Comparison of ENCODE assay signal across 8 cellular contexts in genomic region chrX:53317365-53318069, GRCh38. TPM values are rescaled to one million over a fixed set of nuclear protein-coding genes. Genes with fewer than 3 reads are reported as not detected.
DNase-seq lines count a peak whose midpoint lies in the region; ATAC-seq and TF ChIP-seq lines count a peak whose summit lies in the region.

No MANE protein-coding gene starts in this region.

- no peaks in the 10 kb centered on the region for H3K9me3 Mint-ChIP-seq in activated naive CD8-positive, alpha-beta T cell treated with anti-CD3 and anti-CD28 coated beads, Interleukin-2, amount 10 ng/mL, durations not matched to agents 7 days and 5 days

- no peaks in the 10 kb centered on the region for H3F3A ChIP-seq in SU-DHL-6 (ENCODE audit: insufficient read depth)

- H3K4me3 ChIP-seq in AG09309 (ENCODE audit: control insufficient read depth, low read depth, low read length) (no peak overlapping the region), HUES6 (ENCODE audit: low read depth, low read length) (peak overlapping the region; percentile 19; the same call in 1 of the 2 replicates), SU-DHL-6 (ENCODE audit: insufficient read depth, low read length, poor library complexity, severe bottlenecking) (no peak overlapping the region), cardiac muscle cell (no peak overlapping the region)

- TF ChIP-seq CTCF in AG09309 (IDR thresholded peaks at IDR 0.05; ENCODE audit: control insufficient read depth, insufficient read depth, low read depth, low read length, missing control alignments) (peak; percentile 97), SU-DHL-6 (IDR thresholded peaks at IDR 0.05; ENCODE audit: insufficient read depth, low read length, poor library complexity, severe bottlenecking) (peak; percentile 36), cardiac muscle cell (IDR thresholded peaks at IDR 0.05; ENCODE audit: low read depth, low read length) (peak; percentile 74)

- H3K9ac ChIP-seq in HUES6 (ENCODE audit: low read length) (no peak overlapping the region), SU-DHL-6 (ENCODE audit: low read length) (no peak overlapping the region)

- H4K20me1 ChIP-seq in SU-DHL-6 (ENCODE audit: low read depth, low read length) = no peaks in the 10 kb centered on the region

- H3K36me3 Mint-ChIP-seq in activated naive CD8-positive, alpha-beta T cell treated with anti-CD3 and anti-CD28 coated beads, Interleukin-2, amount 10 ng/mL, durations not matched to agents 7 days and 5 days = no peaks in the 10 kb centered on the region

- H3K36me3 ChIP-seq in HUES6 (ENCODE audit: control insufficient read depth, insufficient read depth, low read length) = no peaks in the 10 kb centered on the region
- no peaks in the 10 kb centered on the region for H3K36me3 ChIP-seq in SU-DHL-6 (ENCODE audit: low read length)
- no peaks in the 10 kb centered on the region for H3K36me3 ChIP-seq in cardiac muscle cell

- H3K4me1 Mint-ChIP-seq in activated naive CD8-positive, alpha-beta T cell treated with anti-CD3 and anti-CD28 coated beads, Interleukin-2, amount 10 ng/mL, durations not matched to agents 7 days and 5 days = peaks cover 11% of the 10 kb centered on the region

- no peak overlapping the region for H3K4me2 ChIP-seq in SU-DHL-6 (ENCODE audit: low read depth, low read length, poor library complexity, severe bottlenecking)

- no peaks in the 10 kb centered on the region for H3K79me2 ChIP-seq in SU-DHL-6 (ENCODE audit: insufficient read depth, low read length)

- no peaks in the 10 kb centered on the region for H3K9me2 ChIP-seq in SU-DHL-6 (replicated peaks; ENCODE audit: insufficient read depth, low read length)

- H3K27me3 ChIP-seq in HUES6 (ENCODE audit: control insufficient read depth, insufficient read depth, low read length) (peaks cover 49% of the 10 kb centered on the region), SU-DHL-6 (ENCODE audit: low read length) (no peaks in the 10 kb centered on the region), cardiac muscle cell (peaks cover 34% of the 10 kb centered on the region)

- peaks cover 39% of the 10 kb centered on the region for H3K27me3 Mint-ChIP-seq in activated naive CD8-positive, alpha-beta T cell treated with anti-CD3 and anti-CD28 coated beads, Interleukin-2, amount 10 ng/mL, durations not matched to agents 7 days and 5 days

- no peaks in the 10 kb centered on the region; the same call in 1 of the 2 replicates for H3K9me3 ChIP-seq in HUES6 (ENCODE audit: control insufficient read depth, insufficient read depth, low read depth, low read length)
- no peaks in the 10 kb centered on the region for H3K9me3 ChIP-seq in SU-DHL-6 (ENCODE audit: insufficient read depth, low read length)
- no peaks in the 10 kb centered on the region for H3K9me3 ChIP-seq in cardiac muscle cell (ENCODE audit: low read depth)

- DNase-seq in AG09309 (ENCODE audit: low read depth) (no peak), cardiac muscle cell (ENCODE audit: low read depth in 1 of 2, low spot score in 1 of 2) (peak; percentile 61 to 66), putamen (ENCODE audit: low spot score) (peak; percentile 48)
- peak; percentile 74 for DNase-seq in activated naive CD8-positive, alpha-beta T cell treated with anti-CD3 and anti-CD28 coated beads, Interleukin-2, amount 10 ng/mL, durations not matched to agents 7 days and 5 days

- H3K27ac ChIP-seq in HUES6 (ENCODE audit: low read depth, low read length) (no peak overlapping the region), SU-DHL-6 (ENCODE audit: low read depth, low read length) (no peak overlapping the region), cardiac muscle cell (no peak overlapping the region)

- H3K4me1 ChIP-seq in HUES6 (ENCODE audit: control insufficient read depth, insufficient read depth, low read length) (peaks cover 32% of the 10 kb centered on the region), cardiac muscle cell (ENCODE audit: low read depth) (no peaks in the 10 kb centered on the region)

- H3K4me3 Mint-ChIP-seq in activated naive CD8-positive, alpha-beta T cell treated with anti-CD3 and anti-CD28 coated beads, Interleukin-2, amount 10 ng/mL, durations not matched to agents 7 days and 5 days = no peak overlapping the region

- H2AFZ ChIP-seq in SU-DHL-6 (ENCODE audit: low read depth, low read length, severe bottlenecking) = no peak overlapping the region

- peak; percentile 63 for ATAC-seq in GM18858 (IDR thresholded peaks at IDR 0.05; ENCODE audit: unreplicated experiment)
- ATAC-seq in activated naive CD8-positive, alpha-beta T cell treated with anti-CD3 and anti-CD28 coated beads, Interleukin-2, amount 10 ng/mL, durations not matched to agents 7 days and 5 days (ENCODE audit: low read depth) = peak; percentile 80
- ATAC-seq in HG02588 (IDR thresholded peaks at IDR 0.05; ENCODE audit: unreplicated experiment) = no peak

- H3K27ac Mint-ChIP-seq in activated naive CD8-positive, alpha-beta T cell treated with anti-CD3 and anti-CD28 coated beads, Interleukin-2, amount 10 ng/mL, durations not matched to agents 7 days and 5 days = no peak overlapping the region

- POLR2A ChIA-PET in activated naive CD8-positive, alpha-beta T cell treated with anti-CD3 and anti-CD28 coated beads, Interleukin-2, amount 10 ng/mL, durations not matched to agents 7 days and 5 days (lab: Charles Lee) = interaction anchor here (1.4 kb wide), 1 partner anchor 128 kb away, joined by 6 read pairs; no protein-coding TSS in a partner anchor

RNA-seq across cellular contexts. Expression of gene IQSEC2, which starts 36.1 kb away (rescaled TPM):
- under 1 TPM; 0.82 to 0.83 TPM for total RNA-seq in activated naive CD8-positive, alpha-beta T cell treated with anti-CD3 and anti-CD28 coated beads, Interleukin-2, amount 10 ng/mL, durations not matched to agents 7 days and 5 days
- total RNA-seq in cardiac muscle cell = 35.3 and 37.0 TPM in 2 replicates
- polyA plus RNA-seq in cardiac muscle cell = 14.3 and 23.3 TPM in 2 replicates

Comparison
In these comparisons a context has a peak if more than half of its experiments do, and no peak if none do; other contexts are left out.
1. CTCF ChIP-seq: peak in every context shown above with its lines; median percentile 97 in AG09309; 74 in cardiac muscle cell; 36 in SU-DHL-6.
2. RNA of gene IQSEC2, which starts 36.1 kb away (total RNA-seq): 35.3 to 37.0 TPM in cardiac muscle cell; 0.82 to 0.83 TPM in activated naive CD8-positive, alpha-beta T cell treated with anti-CD3 and anti-CD28 coated beads, Interleukin-2, amount 10 ng/mL, durations not matched to agents 7 days and 5 days; every median in the first group is over 10 times any median in the second.